Comparison of ENCODE assay signal across 21 cellular contexts in genomic region chr1:241888232-241888631, GRCh38. TPM values are rescaled to one million over a fixed set of nuclear protein-coding genes. Genes with fewer than 3 reads are reported as not detected.
A peak's percentile ranks its signal among the peaks of the same experiment; 100 is the strongest.
DNase-seq lines count a peak whose midpoint lies in the region; ATAC-seq and TF ChIP-seq lines count a peak whose summit lies in the region.
"Had no signal": no experiment of that assay in that cellular context is flagged by ENCODE, and none has a peak within 500 bp of the region (broad histone marks: within the 10 kb centered on the region; RNA-seq: fewer than 3 reads in every experiment).

No MANE protein-coding gene starts in this region.

- H3K4me1 ChIP-seq in GM23248 (ENCODE audit: insufficient read depth) (peaks cover 3% of the 10 kb centered on the region; the same call in 1 of the 2 replicates), A673 (ENCODE audit: insufficient read depth, low read length, poor library complexity, severe bottlenecking) (no peaks in the 10 kb centered on the region)
- H3K4me1 ChIP-seq: HAP-1, SJSA1 had no signal

- in situ Hi-C loops in GM23248 (cut with MboI): no loop called here

- TF ChIP-seq CTCF in AG04450 (IDR thresholded peaks at IDR 0.05; ENCODE audit: low read depth, low read length): no peak
- no peak for TF ChIP-seq CTCF in A673 (conservative IDR thresholded peaks at IDR 0.05; ENCODE audit: low read depth, low read length)

- H3K4me3 ChIP-seq in AG04450 (ENCODE audit: low read depth, low read length) (no peak overlapping the region), GM23248 (no peak overlapping the region), A673 (ENCODE audit: low read depth, low read length, poor library complexity, severe bottlenecking) (no peak overlapping the region)
- H3K4me3 ChIP-seq: HAP-1, SJSA1 had no signal

- peaks cover 51% of the 10 kb centered on the region for H3K36me3 Mint-ChIP-seq in activated T-helper 2 cell treated with anti-CD3 and anti-CD28 coated beads, Interferon-gamma antibody, Interleukin-2, Interleukin-4, amounts not matched to agents 10 μg/mL and 5 μg/mL and 100 μg/mL, durations not matched to agents 14 hours and 24 hours and 36 hours (ENCODE audit: low read depth)

- no peak overlapping the region for H3K9ac ChIP-seq in GM23248

- H3K27me3 ChIP-seq in AG04450 (ENCODE audit: control insufficient read depth, insufficient read depth, low read length): no peaks in the 10 kb centered on the region
- no peaks in the 10 kb centered on the region for H3K27me3 ChIP-seq in GM23248 (replicated peaks; ENCODE audit: insufficient read depth)
- no peaks in the 10 kb centered on the region for H3K27me3 ChIP-seq in A673 (replicated peaks; ENCODE audit: insufficient read depth, low read depth, low read length, poor library complexity)
- H3K27me3 ChIP-seq: SJSA1 had no signal

- H3K4me2 ChIP-seq in GM23248 (ENCODE audit: unreplicated experiment): no peak overlapping the region

- no peaks in the 10 kb centered on the region for H3K9me2 ChIP-seq in GM23248 (ENCODE audit: insufficient read depth)

- H3K4me3 Mint-ChIP-seq in activated T-helper 2 cell treated with anti-CD3 and anti-CD28 coated beads, Interferon-gamma antibody, Interleukin-2, Interleukin-4, amounts not matched to agents 10 μg/mL and 5 μg/mL and 100 μg/mL, durations not matched to agents 14 hours and 24 hours and 36 hours (ENCODE audit: low read depth): no peak overlapping the region
- H3K4me3 Mint-ChIP-seq: activated T-cell treated with anti-CD3 and anti-CD28 coated beads, Interleukin-2, amount 50 U/mL, for 4 hours; neural crest cell had no signal

- H2AFZ ChIP-seq in GM23248: no peak overlapping the region

- H3K27ac Mint-ChIP-seq in activated T-helper 2 cell treated with anti-CD3 and anti-CD28 coated beads, Interferon-gamma antibody, Interleukin-2, Interleukin-4, amounts not matched to agents 10 μg/mL and 5 μg/mL and 100 μg/mL, durations not matched to agents 14 hours and 24 hours and 36 hours: peak overlapping the region; percentile 49

- no peaks in the 10 kb centered on the region for H3F3A ChIP-seq in GM23248 (ENCODE audit: insufficient read depth)

- POLR2A ChIA-PET in AG04450 (lab: Yijun Ruan, JAX): no interaction called here
- POLR2A ChIA-PET in A673 (lab: Charles Lee; ENCODE audit: low non-redundant PET): no interaction called here

- 70% methylated on average over 4 of the region's 4 CpGs for WGBS in GM23248 (ENCODE audit: low coverage in 1 of 2, low lambda C conversion rate in 2 of 2, missing lambda C conversion rate in 2 of 2), 2 experiments

- H3K27ac ChIP-seq in AG04450 (ENCODE audit: low read depth, low read length) (no peak overlapping the region), GM23248 (no peak overlapping the region), A673 (ENCODE audit: low read depth, low read length, poor library complexity, severe bottlenecking) (no peak overlapping the region)
- H3K27ac ChIP-seq: SJSA1 had no signal

- H3K4me1 Mint-ChIP-seq in activated T-helper 2 cell treated with anti-CD3 and anti-CD28 coated beads, Interferon-gamma antibody, Interleukin-2, Interleukin-4, amounts not matched to agents 10 μg/mL and 5 μg/mL and 100 μg/mL, durations not matched to agents 14 hours and 24 hours and 36 hours (ENCODE audit: low read depth): peaks cover 12% of the 10 kb centered on the region
- H3K4me1 Mint-ChIP-seq: neural crest cell had no signal

- intact Hi-C loops in activated T-helper 2 cell treated with anti-CD3 and anti-CD28 coated beads, Interferon-gamma antibody, Interleukin-2, Interleukin-4, amounts not matched to agents 10 μg/mL and 5 μg/mL and 100 μg/mL, durations not matched to agents 14 hours and 24 hours and 36 hours (cut with micrococcal nuclease): no loop called here
- intact Hi-C loops in A673 (cut with micrococcal nuclease; ENCODE audit: unreplicated experiment): no loop called here

- no peaks in the 10 kb centered on the region for H3K9me3 Mint-ChIP-seq in activated T-helper 2 cell treated with anti-CD3 and anti-CD28 coated beads, Interferon-gamma antibody, Interleukin-2, Interleukin-4, amounts not matched to agents 10 μg/mL and 5 μg/mL and 100 μg/mL, durations not matched to agents 14 hours and 24 hours and 36 hours
- H3K9me3 Mint-ChIP-seq: activated T-cell treated with anti-CD3 and anti-CD28 coated beads, Interleukin-2, amount 50 U/mL, for 4 hours; neural crest cell had no signal

- DNase-seq in AG04450 (ENCODE audit: low read depth, low spot score) (peak; percentile 21), GM23248 (peak; percentile 54), fibroblast of the conjunctiva (ENCODE audit: low read depth) (peak; percentile 22), HPDE6-E6E7 (ENCODE audit: extremely low spot score) (no peak), A673 (ENCODE audit: low spot score) (no peak)
- DNase-seq in activated T-helper 2 cell treated with anti-CD3 and anti-CD28 coated beads, Interferon-gamma antibody, Interleukin-2, Interleukin-4, amounts not matched to agents 10 μg/mL and 5 μg/mL and 100 μg/mL, durations not matched to agents 14 hours and 24 hours and 36 hours (ENCODE audit: low spot score): no peak
- DNase-seq: activated CD4-positive, alpha-beta T cell treated with anti-CD3 and anti-CD28 coated beads, Interleukin-2, amount 50 U/mL, for 48 hours; activated T-cell treated with anti-CD3 and anti-CD28 coated beads, Interleukin-2, amount 50 U/mL, for 4 hours; AML-193; amniotic stem cell; Calu3; mesendoderm; MM.1S; NCI-H187 treated with DMSO at 0.1 percent for 48 hours; NCI-H446 treated with DMSO at 0.1 percent for 48 hours; retina had no signal

- ATAC-seq in GM18868 (IDR thresholded peaks at IDR 0.05; ENCODE audit: unreplicated experiment): no peak
- no peak for ATAC-seq in GM21447 (IDR thresholded peaks at IDR 0.05; ENCODE audit: unreplicated experiment)
- ATAC-seq: activated T-cell treated with anti-CD3 and anti-CD28 coated beads, Interleukin-2, amount 50 U/mL, for 4 hours had no signal

- H3K36me3 ChIP-seq in GM23248 (ENCODE audit: low read depth): no peaks in the 10 kb centered on the region
- H3K36me3 ChIP-seq in A673 (ENCODE audit: insufficient read depth, low read length, poor library complexity, severe bottlenecking): peaks cover 4% of the 10 kb centered on the region

- no peaks in the 10 kb centered on the region for H3K27me3 Mint-ChIP-seq in activated T-helper 2 cell treated with anti-CD3 and anti-CD28 coated beads, Interferon-gamma antibody, Interleukin-2, Interleukin-4, amounts not matched to agents 10 μg/mL and 5 μg/mL and 100 μg/mL, durations not matched to agents 14 hours and 24 hours and 36 hours (ENCODE audit: low read depth)

- no TSS peak for BruUV-seq in A673 (replicated peaks; lab: Mats Ljungman, UMichigan)

- CTCF ChIA-PET in AG04450 (lab: Charles Lee): interaction anchor here (0.8 to 1.4 kb wide), 4 partner anchors 9 to 357 kb away, joined by 3 to 5 read pairs (median 4); partner anchors contain the start of gene MAP1LC3C
- CTCF ChIA-PET in A673 (lab: Charles Lee): no interaction called here

- no peaks in the 10 kb centered on the region for H3K79me2 ChIP-seq in GM23248 (ENCODE audit: insufficient read depth)

- no peaks in the 10 kb centered on the region for H3K9me3 ChIP-seq in AG04450 (ENCODE audit: control insufficient read depth, insufficient read depth, low read length)
- H3K9me3 ChIP-seq in GM23248 (ENCODE audit: low read depth): no peaks in the 10 kb centered on the region
- no peaks in the 10 kb centered on the region for H3K9me3 ChIP-seq in A673 (ENCODE audit: low read depth, low read length, poor library complexity, severe bottlenecking)
- H3K9me3 ChIP-seq: HAP-1, SJSA1 had no signal

- no peaks in the 10 kb centered on the region for H4K20me1 ChIP-seq in GM23248 (ENCODE audit: insufficient read depth)

RNA-seq across cellular contexts. Expression of gene EXO1, which starts 40.2 kb away (rescaled TPM):
- polyA plus RNA-seq in AG04450 (2011; rRNA removed): 2.9 and 4.3 TPM in 2 replicates
- polyA minus RNA-seq in AG04450 (2011; rRNA and poly(A)+ RNA removed): 4.5 and 4.6 TPM in 2 replicates
- 6.2 and 14.2 TPM in 2 replicates for total RNA-seq in GM23248 (2014; rRNA removed; shearing (Covaris generic))
- polyA plus RNA-seq in GM23248 (2016; fragmentation: Nextera tagmentation; extraction: Ambion mirVana): 6.2 and 6.3 TPM in 2 replicates
- 49.2 and 52.5 TPM in 2 replicates for total RNA-seq in activated T-helper 2 cell treated with anti-CD3 and anti-CD28 coated beads, Interferon-gamma antibody, Interleukin-2, Interleukin-4, amounts not matched to agents 10 μg/mL and 5 μg/mL and 100 μg/mL, durations not matched to agents 14 hours and 24 hours and 36 hours
- 37.7 and 46.6 TPM in 2 replicates for total RNA-seq in A673 (2021)

Comparison
In these comparisons a context has a peak if more than half of its experiments do, and no peak if none do; other contexts are left out.
1. DNase-seq: peak in AG04450 (single experiment), GM23248 (single experiment) and fibroblast of the conjunctiva (single experiment); none in activated T-helper 2 cell treated with anti-CD3 and anti-CD28 coated beads, Interferon-gamma antibody, Interleukin-2, Interleukin-4, amounts not matched to agents 10 μg/mL and 5 μg/mL and 100 μg/mL, durations not matched to agents 14 hours and 24 hours and 36 hours (single experiment), HPDE6-E6E7 (single experiment) and A673 (single experiment).